In the genomic region with DNA sequence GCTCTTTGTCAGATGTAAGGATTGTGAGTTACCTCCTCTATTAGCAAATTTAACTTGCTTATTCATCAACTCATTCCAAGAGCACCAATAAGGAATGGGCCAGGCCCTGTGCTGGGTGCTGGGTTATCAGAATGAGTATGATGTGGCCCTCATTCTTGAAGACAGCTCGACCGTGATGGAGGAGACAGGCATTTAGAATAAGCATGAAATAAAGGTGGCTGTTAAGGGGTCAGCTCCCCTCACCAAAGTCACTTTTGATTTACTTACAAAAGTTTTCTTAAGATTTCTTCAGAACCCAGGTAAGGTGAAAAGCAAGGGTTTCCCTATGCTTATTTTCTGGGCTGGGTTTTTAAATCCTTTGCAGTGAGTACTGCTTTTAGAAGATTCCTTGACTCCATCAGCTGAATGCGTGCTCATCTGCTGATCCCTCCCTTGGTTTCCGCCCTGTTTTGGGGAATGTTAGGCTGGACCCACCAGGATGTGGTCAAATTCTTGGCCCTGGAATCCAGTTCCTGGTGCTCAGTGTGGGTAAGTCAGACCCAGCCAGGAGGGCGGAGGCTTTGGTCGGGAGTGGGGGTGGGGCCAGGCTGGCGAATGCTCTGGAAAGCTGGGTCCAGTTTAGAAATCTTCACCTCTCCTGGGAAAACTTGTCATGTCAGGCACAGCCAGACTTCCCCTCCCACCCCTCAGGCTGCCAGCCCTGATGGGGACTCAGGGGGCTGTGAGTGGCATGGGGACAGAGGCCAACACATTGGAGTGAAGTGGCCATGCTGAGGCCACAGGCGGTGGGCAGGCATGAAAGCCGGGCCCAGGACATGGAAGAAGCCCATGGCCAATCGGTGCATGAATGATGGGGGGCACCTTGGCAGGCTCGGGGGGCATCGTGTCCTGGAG, we compare ENCODE assay signal across 14 cellular contexts. TPM values are rescaled to one million over a fixed set of nuclear protein-coding genes. Genes with fewer than 3 reads are reported as not detected.
DNase-seq lines count a peak whose midpoint lies in the region; ATAC-seq, FAIRE-seq and TF ChIP-seq lines count a peak whose summit lies in the region.
"Had no signal": no experiment of that assay in that cellular context is flagged by ENCODE, and none has a peak within 500 bp of the region (broad histone marks: within the 10 kb centered on the region; RNA-seq: fewer than 3 reads in every experiment).

No MANE protein-coding gene starts in this region.

- TF ChIP-seq POLR2A in A549 (IDR thresholded peaks at IDR 0.05; ENCODE audit: low read length): no peak

- CTCF ChIA-PET in A549 (lab: Yijun Ruan, JAX): interaction anchor here (1.0 to 2.2 kb wide), 2 partner anchors 47 to 64 kb away, joined by 3 to 8 read pairs; no protein-coding TSS in a partner anchor
- CTCF ChIA-PET in MCF 10A (lab: Yijun Ruan, JAX): interaction anchor here (0.6 kb wide), 1 partner anchor 70 kb away, joined by 3 read pairs; no protein-coding TSS in a partner anchor

- intact Hi-C loops in MCF 10A (cut with micrococcal nuclease): loop anchor here (5.0 kb wide), 2 partner anchors 42 to 63 kb away; no protein-coding TSS in a partner anchor

- peaks cover 60% of the 10 kb centered on the region for H3K4me1 Mint-ChIP-seq in MCF 10A (ENCODE audit: insufficient read depth, unreplicated experiment)

- TF ChIP-seq RAD21 in A549 (conservative IDR thresholded peaks at IDR 0.05 in 1 of 2, IDR thresholded peaks at IDR 0.05 in 1 of 2): no peak

- DNase-seq in A549 (ENCODE audit: low read depth in 1 of 2, low spot score in 1 of 2): peak in 1 of 2 experiments; percentile 82
- peak; percentile 97 for DNase-seq in HT1080 (ENCODE audit: low read depth)
- DNase-seq in MCF 10A (ENCODE audit: unreplicated experiment): peak; percentile 93
- DNase-seq in kidney tubule cell (ENCODE audit: low spot score): peak; percentile 99
- no peak for DNase-seq in NCI-H345 (lab: John Stamatoyannopoulos, UW)
- no peak for DNase-seq in SHP77 treated with DMSO at 0.1 percent for 48 hours (lab: John Stamatoyannopoulos, UW)
- no peak for DNase-seq in small intestine
- DNase-seq: stimulated activated CD4-positive, alpha-beta T cell treated with anti-CD3 and anti-CD28 coated beads, Interleukin-4, amount 100 ng/mL, for 4 hours; tibial artery had no signal

- peak in 1 of 2 experiments; percentile 48; a peak in 1 of 5 replicates for TF ChIP-seq EP300 in A549 (IDR thresholded peaks at IDR 0.05)

- H3K4me3 ChIP-seq in A549 (no peak overlapping the region), small intestine (ENCODE audit: low read depth in 1 of 2, low read length in 2 of 2) (no peak overlapping the region)
- H3K4me3 ChIP-seq: tibial artery had no signal

- H3K9me3 Mint-ChIP-seq in MCF 10A (ENCODE audit: unreplicated experiment): peaks cover 7% of the 10 kb centered on the region

- FAIRE-seq in A549 (lab: Jason Lieb, UNC) (no peak), small intestine (lab: Jason Lieb, UNC) (no peak)
- FAIRE-seq: endometrium, GM12891 had no signal

- POLR2A ChIA-PET in A549 (lab: Yijun Ruan, JAX) (interaction anchor here (0.8 to 2.6 kb wide), 2 partner anchors 22 to 43 kb away, joined by 3 to 18 read pairs; no protein-coding TSS in a partner anchor), MCF 10A (lab: Yijun Ruan, JAX) (interaction anchor here (0.6 to 1.5 kb wide), 4 partner anchors 18 to 86 kb away, joined by 3 to 5 read pairs (median 4); no protein-coding TSS in a partner anchor)

- BruUV-seq in MCF 10A (replicated peaks; lab: Mats Ljungman, UMichigan): no TSS peak

- H3K36me3 ChIP-seq in small intestine (ENCODE audit: control insufficient read depth in 2 of 2, insufficient read depth in 2 of 2, low read length in 2 of 2): no peaks in the 10 kb centered on the region
- H3K36me3 ChIP-seq: tibial artery had no signal

- peaks cover 6% of the 10 kb centered on the region for H3K36me3 Mint-ChIP-seq in MCF 10A (ENCODE audit: insufficient read depth, unreplicated experiment)

- H3K9me3 ChIP-seq in A549: no peaks in the 10 kb centered on the region; the same call in 2 of the 3 replicates
- no peaks in the 10 kb centered on the region for H3K9me3 ChIP-seq in small intestine (ENCODE audit: control insufficient read depth, low read depth)
- H3K9me3 ChIP-seq: tibial artery had no signal

- peaks cover 44% of the 10 kb centered on the region for H3K4me1 ChIP-seq in A549
- no peaks in the 10 kb centered on the region for H3K4me1 ChIP-seq in small intestine (ENCODE audit: control insufficient read depth in 2 of 2, insufficient read depth in 1 of 2, low read depth in 1 of 2, low read length in 1 of 2)

- 57% methylated on average over 8 of the region's 12 CpGs for WGBS in A549 (ENCODE audit: missing lambda C conversion rate)
- WGBS in small intestine, 3 donors: 75 to 85% (median 84%) methylated on average over 12 of the region's 12 CpGs

- peak; percentile 74 to 81 for ATAC-seq in A549
- no peak for ATAC-seq in GM18861 (IDR thresholded peaks at IDR 0.05; ENCODE audit: unreplicated experiment)

- TF ChIP-seq CTCF in A549 (IDR thresholded peaks at IDR 0.05) (no peak), MCF 10A (IDR thresholded peaks at IDR 0.05; ENCODE audit: unreplicated experiment) (no peak)

- H3K27ac ChIP-seq in A549 (peak overlapping the region; percentile 80 to 93), small intestine (ENCODE audit: low read depth in 1 of 2, low read length in 1 of 2) (no peak overlapping the region)
- H3K27ac ChIP-seq: HL-60, tibial artery had no signal

- peak overlapping the region; percentile 92 for H3K27ac Mint-ChIP-seq in MCF 10A (ENCODE audit: low read depth, unreplicated experiment)
- H3K27ac Mint-ChIP-seq: T-helper 2 cell treated with Interferon-gamma antibody and Interleukin-4, amounts not matched to agents 5 μg/mL and 100 μg/mL, for 36 hours had no signal

- peak overlapping the region; percentile 25 for H3K4me3 Mint-ChIP-seq in MCF 10A (ENCODE audit: unreplicated experiment)
- H3K4me3 Mint-ChIP-seq: T-helper 2 cell treated with Interferon-gamma antibody and Interleukin-4, amounts not matched to agents 5 μg/mL and 100 μg/mL, for 36 hours had no signal

- no peaks in the 10 kb centered on the region for H3K27me3 Mint-ChIP-seq in MCF 10A (ENCODE audit: insufficient read depth, unreplicated experiment)

- no peaks in the 10 kb centered on the region for H3K27me3 ChIP-seq in small intestine (ENCODE audit: control insufficient read depth in 2 of 2, insufficient read depth in 2 of 2, low read length in 2 of 2)

- H3K4me2 ChIP-seq in A549: peak overlapping the region; percentile 51

TF ChIP-seq in A549, 52 proteins besides CTCF, POLR2A, EP300 and RAD21:
- TF ChIP-seq, protein P1, sequence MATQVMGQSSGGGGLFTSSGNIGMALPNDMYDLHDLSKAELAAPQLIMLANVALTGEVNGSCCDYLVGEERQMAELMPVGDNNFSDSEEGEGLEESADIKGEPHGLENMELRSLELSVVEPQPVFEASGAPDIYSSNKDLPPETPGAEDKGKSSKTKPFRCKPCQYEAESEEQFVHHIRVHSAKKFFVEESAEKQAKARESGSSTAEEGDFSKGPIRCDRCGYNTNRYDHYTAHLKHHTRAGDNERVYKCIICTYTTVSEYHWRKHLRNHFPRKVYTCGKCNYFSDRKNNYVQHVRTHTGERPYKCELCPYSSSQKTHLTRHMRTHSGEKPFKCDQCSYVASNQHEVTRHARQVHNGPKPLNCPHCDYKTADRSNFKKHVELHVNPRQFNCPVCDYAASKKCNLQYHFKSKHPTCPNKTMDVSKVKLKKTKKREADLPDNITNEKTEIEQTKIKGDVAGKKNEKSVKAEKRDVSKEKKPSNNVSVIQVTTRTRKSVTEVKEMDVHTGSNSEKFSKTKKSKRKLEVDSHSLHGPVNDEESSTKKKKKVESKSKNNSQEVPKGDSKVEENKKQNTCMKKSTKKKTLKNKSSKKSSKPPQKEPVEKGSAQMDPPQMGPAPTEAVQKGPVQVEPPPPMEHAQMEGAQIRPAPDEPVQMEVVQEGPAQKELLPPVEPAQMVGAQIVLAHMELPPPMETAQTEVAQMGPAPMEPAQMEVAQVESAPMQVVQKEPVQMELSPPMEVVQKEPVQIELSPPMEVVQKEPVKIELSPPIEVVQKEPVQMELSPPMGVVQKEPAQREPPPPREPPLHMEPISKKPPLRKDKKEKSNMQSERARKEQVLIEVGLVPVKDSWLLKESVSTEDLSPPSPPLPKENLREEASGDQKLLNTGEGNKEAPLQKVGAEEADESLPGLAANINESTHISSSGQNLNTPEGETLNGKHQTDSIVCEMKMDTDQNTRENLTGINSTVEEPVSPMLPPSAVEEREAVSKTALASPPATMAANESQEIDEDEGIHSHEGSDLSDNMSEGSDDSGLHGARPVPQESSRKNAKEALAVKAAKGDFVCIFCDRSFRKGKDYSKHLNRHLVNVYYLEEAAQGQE (IDR thresholded peaks at IDR 0.05): no peak
- TF ChIP-seq GATA3 (IDR thresholded peaks at IDR 0.05; ENCODE audit: borderline replicate concordance): peak; percentile 43; the same call in 1 of the 2 replicates
- TF ChIP-seq, protein P2, sequence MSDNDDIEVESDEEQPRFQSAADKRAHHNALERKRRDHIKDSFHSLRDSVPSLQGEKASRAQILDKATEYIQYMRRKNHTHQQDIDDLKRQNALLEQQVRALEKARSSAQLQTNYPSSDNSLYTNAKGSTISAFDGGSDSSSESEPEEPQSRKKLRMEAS (IDR thresholded peaks at IDR 0.05): peak; percentile 29

RNA-seq across cellular contexts. Expression of a gene that starts 15.0 kb away (rescaled TPM):
- polyA plus RNA-seq in A549 (2011; rRNA removed) (1.1 and 1.4 TPM in 2 replicates), A549 (2017; fragmentation: RNase III; extraction: RNeasy Plus Mini Kit Qiagen cat#74134 plus additional on column Dnase treatment) (1.7 to 2.3 TPM (median 2.0 TPM) in 3 replicates), small intestine (under 1 TPM in 2 of 3 donors, not detected in 1; 0.10 to 0.27 TPM)
- polyA plus RNA-seq in A549 (2012; cell fraction: cytosol; rRNA removed): 1.4 and 1.6 TPM in 2 replicates
- 3.8 and 4.0 TPM in 2 replicates for polyA plus RNA-seq in A549 (2012; cell fraction: nucleus; rRNA removed)
- 0.92 and 1.5 TPM in 2 replicates for polyA minus RNA-seq in A549 (2011; rRNA and poly(A)+ RNA removed)
- total RNA-seq in HT1080 (2014; rRNA removed; shearing (Covaris generic)): 0.47 and 0.66 TPM in 2 replicates
- polyA plus RNA-seq in HT1080 (2015; cell fraction: cytosol; rRNA removed): 1.5 TPM in 2 replicates
- 3.3 and 3.9 TPM in 2 replicates for polyA plus RNA-seq in HT1080 (2015; cell fraction: nucleus; rRNA removed)
- total RNA-seq in MCF 10A (2022): 0.10 and 0.58 TPM in 2 replicates

RNA-seq across cellular contexts. Expression of a gene that starts 59.0 kb away (rescaled TPM):
- polyA plus RNA-seq in A549 (2011; rRNA removed) (2.4 and 2.8 TPM in 2 replicates), A549 (2017; fragmentation: RNase III; extraction: RNeasy Plus Mini Kit Qiagen cat#74134 plus additional on column Dnase treatment) (0.99 to 1.5 TPM (median 1.4 TPM) in 3 replicates), small intestine (under 1 TPM in 1 of 3 donors, not detected in 2; 0.04 TPM)
- polyA plus RNA-seq in A549 (2012; cell fraction: cytosol; rRNA removed): 1.4 and 1.6 TPM in 2 replicates
- polyA plus RNA-seq in A549 (2012; cell fraction: nucleus; rRNA removed): 6.7 and 7.0 TPM in 2 replicates
- 3.8 and 4.4 TPM in 2 replicates for polyA minus RNA-seq in A549 (2011; rRNA and poly(A)+ RNA removed)
- total RNA-seq in HT1080 (2014; rRNA removed; shearing (Covaris generic)): 0.39 and 0.57 TPM in 2 replicates
- polyA plus RNA-seq in HT1080 (2015; cell fraction: cytosol; rRNA removed): 0.48 and 0.85 TPM in 2 replicates
- polyA plus RNA-seq in HT1080 (2015; cell fraction: nucleus; rRNA removed): 3.4 and 3.5 TPM in 2 replicates
- 0.12 TPM in 1 of 2 replicates, not detected in the other for total RNA-seq in MCF 10A (2022)

Comparison
In these comparisons a context has a peak if more than half of its experiments do, and no peak if none do; other contexts are left out.
1. DNase-seq: peak in HT1080 (single experiment), MCF 10A (single experiment) and kidney tubule cell (single experiment); none in NCI-H345 (single experiment), SHP77 treated with DMSO at 0.1 percent for 48 hours (single experiment) and small intestine (single experiment).
2. H3K27ac ChIP-seq: peak in A549 (2 of 2); none in small intestine (0 of 2).